In the genomic region with DNA sequence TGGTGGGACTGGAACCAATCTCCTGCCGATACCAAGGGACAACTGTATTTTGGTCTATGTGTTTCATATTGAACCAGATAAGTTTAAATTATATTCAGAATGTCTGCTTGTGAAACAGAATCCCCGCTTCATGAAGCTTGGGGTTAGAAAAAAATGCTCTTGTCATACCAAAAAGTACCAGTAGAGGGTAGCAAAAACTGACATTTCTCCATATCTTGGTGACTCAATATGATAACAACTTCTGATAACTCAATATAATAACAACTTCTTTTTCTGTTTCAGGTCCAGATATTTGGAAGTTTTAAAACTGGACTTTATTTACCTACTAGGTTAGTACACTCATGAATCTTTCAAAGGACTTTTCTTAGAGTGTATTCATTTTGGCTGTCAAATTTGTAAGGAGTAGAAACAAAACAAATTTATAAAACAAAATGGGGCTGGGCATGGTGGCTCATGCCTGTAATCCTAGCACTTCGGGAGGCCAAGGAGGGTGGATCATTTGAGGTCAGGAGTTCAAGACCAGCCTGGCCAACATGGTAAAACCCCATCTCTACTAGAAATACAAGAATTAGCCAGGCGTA, we compare ENCODE assay signal across 8 cellular contexts. TPM values are rescaled to one million over a fixed set of nuclear protein-coding genes. Genes with fewer than 3 reads are reported as not detected.
DNase-seq lines count a peak whose midpoint lies in the region; ATAC-seq and TF ChIP-seq lines count a peak whose summit lies in the region.

No MANE protein-coding gene starts in this region.

- no peaks in the 10 kb centered on the region for H3K9me3 ChIP-seq in heart right ventricle
- H3K9me3 ChIP-seq in adrenal gland (replicated peaks in 1 of 3), result no peaks in the 10 kb centered on the region
- no peaks in the 10 kb centered on the region for H3K9me3 ChIP-seq in thyroid gland

- H3K4me3 ChIP-seq in heart right ventricle (no peak overlapping the region), NB4 (ENCODE audit: low read depth, low read length) (no peak overlapping the region), adrenal gland (no peak overlapping the region), thyroid gland (replicated peaks in 1 of 3) (no peak overlapping the region)

- TF ChIP-seq CTCF in heart right ventricle (IDR thresholded peaks at IDR 0.05) (peak; percentile 59 to 85 (median 77)), NB4 (IDR thresholded peaks at IDR 0.05; ENCODE audit: low read depth, low read length) (peak; percentile 52), adrenal gland (IDR thresholded peaks at IDR 0.05) (peak; percentile 74 to 91 (median 82)), thyroid gland (IDR thresholded peaks at IDR 0.05) (peak; percentile 46 to 84 (median 78))

- TF ChIP-seq POLR2A in NB4 (IDR thresholded peaks at IDR 0.05; ENCODE audit: extremely low read depth, insufficient read length) (no peak), adrenal gland (IDR thresholded peaks at IDR 0.05) (no peak), thyroid gland (IDR thresholded peaks at IDR 0.05) (no peak)

- peaks cover 0 to 77% (median 16%) of the 10 kb centered on the region in 9 donors for H3K36me3 ChIP-seq in heart right ventricle
- peaks cover 0 to 40% of the 10 kb centered on the region in 2 donors for H3K36me3 ChIP-seq in adrenal gland (replicated peaks in 1 of 2)
- H3K36me3 ChIP-seq in thyroid gland, result peaks cover 7 to 8% of the 10 kb centered on the region in 2 donors

- ATAC-seq in heart right ventricle, result no peak
- ATAC-seq in GM21576 (IDR thresholded peaks at IDR 0.05; ENCODE audit: unreplicated experiment), result no peak

- H3K4me1 ChIP-seq in heart right ventricle (peaks cover 7 to 26% (median 13%) of the 10 kb centered on the region in 9 donors), adrenal gland (replicated peaks in 1 of 2) (peaks cover 16 to 25% of the 10 kb centered on the region in 2 donors), thyroid gland (peaks cover 8 to 16% of the 10 kb centered on the region in 2 donors)

- H3K27me3 ChIP-seq in heart right ventricle (no peaks in the 10 kb centered on the region), adrenal gland (no peaks in the 10 kb centered on the region), thyroid gland (no peaks in the 10 kb centered on the region)

- DNase-seq in heart right ventricle (no peak), cardiac septum (ENCODE audit: low spot score) (no peak), NB4 (ENCODE audit: low read depth) (peak; percentile 71), adrenal gland (no peak), iris pigment epithelial cell (ENCODE audit: low read depth) (peak; percentile 53), thyroid gland (no peak)
- no peak for DNase-seq in stimulated activated CD4-positive, alpha-beta T cell treated with anti-CD3 and anti-CD28 coated beads, Interleukin-12 subunit alpha, Interleukin-12 subunit beta, amount 100 ng/mL, for 4 hours

- 67 to 75% methylated on average over 4 of the region's 4 CpGs for WGBS in heart right ventricle, 2 donors
- WGBS in adrenal gland, 4 donors, result 46 to 51% (median 50%) methylated on average over 4 of the region's 4 CpGs
- WGBS in thyroid gland, 2 donors, result 64 to 67% methylated on average over 4 of the region's 4 CpGs

- H3K27ac ChIP-seq in heart right ventricle (no peak overlapping the region), adrenal gland (no peak overlapping the region), thyroid gland (no peak overlapping the region)

- intact Hi-C loops in heart right ventricle (cut with DNase I) (loop anchor here (2.0 to 10.0 kb wide), 13 partner anchors 57 to 591 kb away; a partner anchor contains a TSS), cardiac septum (cut with DNase I) (loop anchor here (5.0 to 10.0 kb wide), 2 partner anchors 151 to 453 kb away; a partner anchor contains a TSS), adrenal gland (cut with DNase I) (loop anchor here in 1 of 2 donors (5.0 to 10.0 kb wide), 2 partner anchors 141 to 147 kb away; a partner anchor contains a TSS), thyroid gland (cut with DNase I) (loop anchor here (5.0 to 10.0 kb wide), 4 partner anchors 59 to 453 kb away; a partner anchor contains a TSS)

RNA-seq across cellular contexts. Expression of a gene that starts 52.3 kb away (rescaled TPM):
- total RNA-seq in heart right ventricle, result 10 to 100 TPM in 2 of 10 donors, 1 to 10 TPM in 8; 2.2 to 25.5 (median 4.7) TPM
- 1 to 10 TPM; 2.4 to 5.0 TPM for polyA plus RNA-seq in heart right ventricle
- total RNA-seq in cardiac septum, result 6.2 TPM
- total RNA-seq in adrenal gland, result 10 to 100 TPM in 7 of 8 donors, 1 to 10 TPM in 1; 9.8 to 44.4 (median 24.1) TPM
- 10 to 100 TPM in 1 of 3 donors, 1 to 10 TPM in 2; 2.8 to 14.6 (median 3.0) TPM for polyA plus RNA-seq in adrenal gland
- 1 to 10 TPM; 4.2 to 8.2 (median 7.1) TPM for total RNA-seq in thyroid gland

Comparison
In these comparisons a context has a peak if more than half of its experiments do, and no peak if none do; other contexts are left out.
1. DNase-seq: peak in NB4 (single experiment) and iris pigment epithelial cell (single experiment); none in heart right ventricle (0 of 2), cardiac septum (single experiment), adrenal gland (0 of 7), thyroid gland (0 of 2) and stimulated activated CD4-positive, alpha-beta T cell treated with anti-CD3 and anti-CD28 coated beads, Interleukin-12 subunit alpha, Interleukin-12 subunit beta, amount 100 ng/mL, for 4 hours (single experiment).
2. Peak in every context shown above with its lines, with median percentiles within 50 percentile points of each other: CTCF ChIP-seq.